ENCODE assay signal across 8 cellular contexts in the genomic region with DNA sequence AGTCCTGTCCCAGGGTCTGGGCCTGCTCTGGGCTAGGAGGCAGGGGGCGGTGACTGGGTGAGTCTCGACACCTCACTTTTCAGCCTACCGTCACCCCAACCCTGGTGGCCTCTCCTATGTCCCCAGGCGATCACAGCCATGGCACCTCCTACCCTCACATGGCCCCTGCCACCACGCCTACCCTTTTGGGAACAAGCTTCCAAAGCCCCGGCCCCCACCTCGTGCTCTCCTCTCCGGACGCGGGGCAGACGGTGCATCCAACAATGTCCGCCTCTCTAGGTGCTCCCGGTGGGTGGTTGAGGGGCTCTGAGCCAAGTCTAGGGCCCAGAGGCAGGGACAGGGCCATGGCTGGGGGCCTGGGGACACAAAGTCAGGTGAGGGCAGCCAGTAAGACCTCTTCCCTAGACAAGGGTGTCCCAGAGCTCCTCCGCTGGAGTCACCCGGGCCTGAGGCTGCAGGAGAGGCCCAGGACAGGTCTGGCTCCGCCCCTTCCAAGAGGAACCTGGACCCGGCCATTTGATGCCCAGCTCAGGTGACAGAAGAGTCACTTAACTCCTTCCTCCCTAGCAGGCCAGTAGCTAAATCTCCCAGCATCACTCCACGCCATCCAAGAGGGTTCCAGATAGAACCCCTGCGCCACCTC. TPM values are rescaled to one million over a fixed set of nuclear protein-coding genes. Genes with fewer than 3 reads are reported as not detected.
A peak's percentile ranks its signal among the peaks of the same experiment; 100 is the strongest.
DNase-seq lines count a peak whose midpoint lies in the region; ATAC-seq lines count a peak whose summit lies in the region.

A gene with protein sequence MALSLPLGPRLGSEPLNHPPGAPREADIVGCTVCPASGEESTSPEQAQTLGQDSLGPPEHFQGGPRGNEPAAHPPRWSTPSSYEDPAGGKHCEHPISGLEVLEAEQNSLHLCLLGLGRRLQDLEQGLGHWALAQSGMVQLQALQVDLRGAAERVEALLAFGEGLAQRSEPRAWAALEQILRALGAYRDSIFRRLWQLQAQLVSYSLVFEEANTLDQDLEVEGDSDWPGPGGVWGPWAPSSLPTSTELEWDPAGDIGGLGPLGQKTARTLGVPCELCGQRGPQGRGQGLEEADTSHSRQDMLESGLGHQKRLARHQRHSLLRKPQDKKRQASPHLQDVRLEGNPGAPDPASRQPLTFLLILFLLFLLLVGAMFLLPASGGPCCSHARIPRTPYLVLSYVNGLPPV (minus strand): TSS at position 478 of the 643 bp plus-strand sequence. CDS start 132 bp downstream, at position 346.

- peak within 1 kb of the TSS; percentile 20 for H3K4me3 Mint-ChIP-seq in activated CD8-positive, alpha-beta memory T cell treated with anti-CD3 and anti-CD28 coated beads, Interleukin-2, amount 10 ng/mL, durations not matched to agents 7 days and 5 days
- H3K4me3 Mint-ChIP-seq in activated naive CD8-positive, alpha-beta T cell treated with anti-CD3 and anti-CD28 coated beads, Interleukin-2, amount 10 ng/mL, durations not matched to agents 7 days and 5 days, result peak within 1 kb of the TSS; percentile 58

- peaks cover 13% of the 10 kb centered on the region for H3K4me1 Mint-ChIP-seq in activated CD8-positive, alpha-beta memory T cell treated with anti-CD3 and anti-CD28 coated beads, Interleukin-2, amount 10 ng/mL, durations not matched to agents 7 days and 5 days
- H3K4me1 Mint-ChIP-seq in activated naive CD8-positive, alpha-beta T cell treated with anti-CD3 and anti-CD28 coated beads, Interleukin-2, amount 10 ng/mL, durations not matched to agents 7 days and 5 days, result peaks cover 24% of the 10 kb centered on the region

- H3K27ac Mint-ChIP-seq in activated CD8-positive, alpha-beta memory T cell treated with anti-CD3 and anti-CD28 coated beads, Interleukin-2, amount 10 ng/mL, durations not matched to agents 7 days and 5 days, result no peak within 1 kb of the TSS
- peak within 1 kb of the TSS; percentile 46 for H3K27ac Mint-ChIP-seq in activated naive CD8-positive, alpha-beta T cell treated with anti-CD3 and anti-CD28 coated beads, Interleukin-2, amount 10 ng/mL, durations not matched to agents 7 days and 5 days

- POLR2A ChIA-PET in activated naive CD8-positive, alpha-beta T cell treated with anti-CD3 and anti-CD28 coated beads, Interleukin-2, amount 10 ng/mL, durations not matched to agents 7 days and 5 days (lab: Charles Lee), result interaction anchor here (0.6 to 1.2 kb wide), 3 partner anchors 13 to 50 kb away, joined by 4 to 5 read pairs (median 4); a partner anchor contains a TSS

- CTCF ChIA-PET in activated CD8-positive, alpha-beta memory T cell treated with anti-CD3 and anti-CD28 coated beads, Interleukin-2, amount 10 ng/mL, durations not matched to agents 7 days and 5 days (lab: Charles Lee), result interaction anchor here (1.3 kb wide), 1 partner anchor 50 kb away, joined by 3 read pairs; no protein-coding TSS in a partner anchor

- ATAC-seq in activated CD8-positive, alpha-beta memory T cell treated with anti-CD3 and anti-CD28 coated beads, Interleukin-2, amount 10 ng/mL, durations not matched to agents 7 days and 5 days, result no peak
- no peak for ATAC-seq in activated naive CD8-positive, alpha-beta T cell treated with anti-CD3 and anti-CD28 coated beads, Interleukin-2, amount 10 ng/mL, durations not matched to agents 7 days and 5 days (ENCODE audit: low read depth)
- ATAC-seq in GM18498 (IDR thresholded peaks at IDR 0.05; ENCODE audit: unreplicated experiment), result no peak
- no peak for ATAC-seq in HG03565 (IDR thresholded peaks at IDR 0.05; ENCODE audit: unreplicated experiment)

- H3K27ac ChIP-seq in temporal lobe (ENCODE audit: low read depth, low read length), result peak within 1 kb of the TSS; percentile 42

- H3K36me3 Mint-ChIP-seq in activated CD8-positive, alpha-beta memory T cell treated with anti-CD3 and anti-CD28 coated beads, Interleukin-2, amount 10 ng/mL, durations not matched to agents 7 days and 5 days, result no peaks in the 10 kb centered on the region
- peaks cover 9% of the 10 kb centered on the region for H3K36me3 Mint-ChIP-seq in activated naive CD8-positive, alpha-beta T cell treated with anti-CD3 and anti-CD28 coated beads, Interleukin-2, amount 10 ng/mL, durations not matched to agents 7 days and 5 days

- no peaks in the 10 kb centered on the region for H3K9me3 Mint-ChIP-seq in activated CD8-positive, alpha-beta memory T cell treated with anti-CD3 and anti-CD28 coated beads, Interleukin-2, amount 10 ng/mL, durations not matched to agents 7 days and 5 days (ENCODE audit: low read depth)
- no peaks in the 10 kb centered on the region for H3K9me3 Mint-ChIP-seq in activated naive CD8-positive, alpha-beta T cell treated with anti-CD3 and anti-CD28 coated beads, Interleukin-2, amount 10 ng/mL, durations not matched to agents 7 days and 5 days

- H3K27me3 Mint-ChIP-seq in activated CD8-positive, alpha-beta memory T cell treated with anti-CD3 and anti-CD28 coated beads, Interleukin-2, amount 10 ng/mL, durations not matched to agents 7 days and 5 days, result no peaks in the 10 kb centered on the region
- H3K27me3 Mint-ChIP-seq in activated naive CD8-positive, alpha-beta T cell treated with anti-CD3 and anti-CD28 coated beads, Interleukin-2, amount 10 ng/mL, durations not matched to agents 7 days and 5 days, result peaks cover 1% of the 10 kb centered on the region

- DNase-seq in activated CD8-positive, alpha-beta memory T cell treated with anti-CD3 and anti-CD28 coated beads, Interleukin-2, amount 10 ng/mL, durations not matched to agents 7 days and 5 days, result no peak
- no peak for DNase-seq in activated CD8-positive, alpha-beta memory T cell treated with anti-CD3 and anti-CD28 coated beads, Interleukin-2, amount 50 U/mL, for 4 hours
- no peak for DNase-seq in activated naive CD8-positive, alpha-beta T cell treated with anti-CD3 and anti-CD28 coated beads, Interleukin-2, amount 10 ng/mL, durations not matched to agents 7 days and 5 days
- DNase-seq in islet precursor cell (peak; percentile 93), A172 (ENCODE audit: low spot score) (no peak)

RNA-seq across cellular contexts. Expression of the gene that starts here (rescaled TPM):
- 1 to 10 TPM; 1.4 to 3.2 TPM for total RNA-seq in activated CD8-positive, alpha-beta memory T cell treated with anti-CD3 and anti-CD28 coated beads, Interleukin-2, amount 10 ng/mL, durations not matched to agents 7 days and 5 days
- 1 to 10 TPM; 3.3 to 3.8 TPM for total RNA-seq in activated naive CD8-positive, alpha-beta T cell treated with anti-CD3 and anti-CD28 coated beads, Interleukin-2, amount 10 ng/mL, durations not matched to agents 7 days and 5 days
- total RNA-seq in temporal lobe, result under 0.01 TPM
- 0.12 and 0.29 TPM in 2 replicates for total RNA-seq in A172 (2014; rRNA removed; shearing (Covaris generic))
